Comparison of ENCODE assay signal across 25 cellular contexts in genomic region chr11:106178361-106178760, GRCh38.
"Had no signal": no experiment of that assay in that cellular context is flagged by ENCODE, and none has a peak within 500 bp of the region (broad histone marks: within the 10 kb centered on the region; RNA-seq: fewer than 3 reads in every experiment).

No MANE protein-coding gene starts in this region.

- H3K4me2 ChIP-seq: smooth muscle cell had no signal

- H3K27ac ChIP-seq: adrenal gland, ascending aorta, esophagus muscularis mucosa, left lung, lower lobe of right lung, prostate gland, stomach, suprapubic skin, tibial nerve, VCaP had no signal

- ATAC-seq: effector memory CD8-positive, alpha-beta T cell; left lung; lower lobe of right lung; mucosa of descending colon; natural killer cell treated with Interleukin-12 subunit alpha and Interleukin-12 subunit beta and Interleukin-15 and Interleukin-18, amount 100 ng/mL, for 72 hours; stimulated activated naive B cell treated with anti-CD40 and anti-IgM and Interleukin-4, amounts not matched to agents 10 μg/mL and 1 μg/mL and 100 μg/mL, for 72 hours had no signal

- H3K36me3 ChIP-seq: adrenal gland, ascending aorta, esophagus muscularis mucosa, left lung, lower lobe of right lung, prostate gland, stomach, suprapubic skin, tibial nerve had no signal

- H3K4me3 ChIP-seq: adrenal gland, ascending aorta, esophagus muscularis mucosa, left lung, lower lobe of right lung, mucosa of descending colon, prostate gland, smooth muscle cell, stomach, suprapubic skin, tibial nerve had no signal

- H3K4me1 Mint-ChIP-seq: brain; stimulated activated naive B cell treated with anti-CD40 and anti-IgM and Interleukin-4, amounts not matched to agents 10 μg/mL and 1 μg/mL and 100 μg/mL, for 72 hours had no signal

- H3K27ac Mint-ChIP-seq: activated naive CD8-positive, alpha-beta T cell; brain; effector memory CD8-positive, alpha-beta T cell; natural killer cell treated with Interleukin-12 subunit alpha and Interleukin-12 subunit beta and Interleukin-15 and Interleukin-18, amount 100 ng/mL, for 72 hours; stimulated activated naive B cell treated with anti-CD40 and anti-IgM and Interleukin-4, amounts not matched to agents 10 μg/mL and 1 μg/mL and 100 μg/mL, for 72 hours had no signal

- DNase-seq: activated CD4-positive, alpha-beta T cell treated with anti-CD3 and anti-CD28 coated beads for 4 hours; activated CD4-positive, alpha-beta T cell treated with anti-CD3 and anti-CD28 coated beads, Interleukin-2, amount 50 U/mL, for 48 hours; activated CD8-positive, alpha-beta memory T cell treated with anti-CD3 and anti-CD28 coated beads for 24 hours; activated effector memory CD4-positive, alpha-beta T cell treated with Interleukin-2 at 50 U/mL for 16 hours; activated naive CD4-positive, alpha-beta T cell treated with Interleukin-2 at 50 U/mL for 16 hours; adrenal gland; caudate nucleus; cortex of kidney; effector memory CD8-positive, alpha-beta T cell; left lung; lower lobe of right lung; mucosa of descending colon; stimulated activated CD4-positive, alpha-beta T cell treated with anti-CD3 and anti-CD28 coated beads, Interleukin-1b, Interleukin-23, amount 100 ng/mL, for 48 hours; stimulated activated naive B cell treated with anti-CD40 and anti-IgM and Interleukin-4, amounts not matched to agents 10 μg/mL and 1 μg/mL and 100 μg/mL, for 72 hours; stomach had no signal

- H3K9me3 ChIP-seq: adrenal gland, ascending aorta, esophagus muscularis mucosa, lower lobe of right lung, mucosa of descending colon, prostate gland, stomach, suprapubic skin had no signal

- H3K4me1 ChIP-seq: adrenal gland, ascending aorta, esophagus muscularis mucosa, left lung, lower lobe of right lung, prostate gland, suprapubic skin, tibial nerve had no signal

- H3K27me3 ChIP-seq: adrenal gland, ascending aorta, esophagus muscularis mucosa, left lung, stomach, suprapubic skin, tibial nerve had no signal

- H3K36me3 Mint-ChIP-seq: brain; natural killer cell treated with Interleukin-12 subunit alpha and Interleukin-12 subunit beta and Interleukin-15 and Interleukin-18, amount 100 ng/mL, for 72 hours; stimulated activated naive B cell treated with anti-CD40 and anti-IgM and Interleukin-4, amounts not matched to agents 10 μg/mL and 1 μg/mL and 100 μg/mL, for 72 hours had no signal

- H3K4me3 Mint-ChIP-seq: activated naive CD8-positive, alpha-beta T cell; brain; effector memory CD8-positive, alpha-beta T cell; natural killer cell treated with Interleukin-12 subunit alpha and Interleukin-12 subunit beta and Interleukin-15 and Interleukin-18, amount 100 ng/mL, for 72 hours; stimulated activated naive B cell treated with anti-CD40 and anti-IgM and Interleukin-4, amounts not matched to agents 10 μg/mL and 1 μg/mL and 100 μg/mL, for 72 hours had no signal

- H3K9me3 Mint-ChIP-seq: effector memory CD8-positive, alpha-beta T cell had no signal

- H3K27me3 Mint-ChIP-seq: natural killer cell treated with Interleukin-12 subunit alpha and Interleukin-12 subunit beta and Interleukin-15 and Interleukin-18, amount 100 ng/mL, for 72 hours; stimulated activated naive B cell treated with anti-CD40 and anti-IgM and Interleukin-4, amounts not matched to agents 10 μg/mL and 1 μg/mL and 100 μg/mL, for 72 hours had no signal
